ENCODE assay signal across 1 cellular context in genomic region chr16:70561623-70562022, GRCh38.
TF ChIP-seq lines count a peak whose summit lies in the region.

No MANE protein-coding gene starts in this region.

TF ChIP-seq in GM23338, 12 proteins besides CTCF, POLR2A, EP300 and RAD21 (continued from another document):
- TF ChIP-seq ZNF462 (CRISPR knock-in tag; IDR thresholded peaks at IDR 0.05) (no peak), CREB1 (CRISPR knock-in tag; IDR thresholded peaks at IDR 0.05; ENCODE audit: low read depth) (no peak), NANOG (IDR thresholded peaks at IDR 0.05; ENCODE audit: borderline replicate concordance) (no peak), EZH2 (IDR thresholded peaks at IDR 0.05; ENCODE audit: low read depth, unreplicated experiment) (no peak), EZH2phosphoT487 (IDR thresholded peaks at IDR 0.05; ENCODE audit: unreplicated experiment) (peak; percentile 51)
